In genomic region chr5:37417347-37417746, GRCh38 we compare ENCODE assay signal across 23 cellular contexts.
"Had no signal": no experiment of that assay in that cellular context is flagged by ENCODE, and none has a peak within 500 bp of the region (broad histone marks: within the 10 kb centered on the region; RNA-seq: fewer than 3 reads in every experiment).

No MANE protein-coding gene starts in this region.

- H3K27ac ChIP-seq: SK-N-MC, WERI-Rb-1 had no signal

- H3K4me3 ChIP-seq: SK-N-MC had no signal

- DNase-seq: activated CD4-positive, alpha-beta memory T cell treated with anti-CD3 and anti-CD28 coated beads, Interleukin-2, amount 10 ng/mL, durations not matched to agents 7 days and 5 days; activated CD4-positive, alpha-beta T cell treated with anti-CD3 and anti-CD28 coated beads for 36 hours; activated CD4-positive, alpha-beta T cell treated with anti-CD3 and anti-CD28 coated beads, Interleukin-2, amount 50 U/mL, for 1 hour; activated gamma-delta T cell; activated naive CD4-positive, alpha-beta T cell treated with anti-CD3 and anti-CD28 coated beads for 36 hours; activated T-cell treated with anti-CD3 and anti-CD28 coated beads for 4 hours; activated T-cell treated with anti-CD3 and anti-CD28 coated beads, Interleukin-2, amount 50 U/mL, for 48 hours; amygdala; NCI-H1048; NCI-H1930; NCI-H2171; NCI-H226; NCI-H526; NCI-H774; RPMI8226; T-cell; T-helper 2 cell; T1000; WERI-Rb-1 had no signal

- ATAC-seq: activated CD4-positive, alpha-beta T cell treated with anti-CD3 and anti-CD28 coated beads for 36 hours; activated T-helper 17 cell treated with anti-CD3 and anti-CD28 coated beads, Interleukin-2, amount 50 U/mL, for 72 hours; Panc1; Right ventricle myocardium inferior; T-cell had no signal
